Comparison of ENCODE assay signal across 21 cellular contexts in genomic region chr6:96013531-96013930, GRCh38.
A peak's percentile ranks its signal among the peaks of the same experiment; 100 is the strongest.
DNase-seq lines count a peak whose midpoint lies in the region; ATAC-seq lines count a peak whose summit lies in the region.
"Had no signal": no experiment of that assay in that cellular context is flagged by ENCODE, and none has a peak within 500 bp of the region (broad histone marks: within the 10 kb centered on the region; RNA-seq: fewer than 3 reads in every experiment).

No MANE protein-coding gene starts in this region.

- DNase-seq in NCI-H748 (lab: John Stamatoyannopoulos, UW; ENCODE audit: unreplicated experiment) (peak; percentile 7), NCI-H748 treated with DMSO at 0.1 percent for 48 hours (lab: John Stamatoyannopoulos, UW) (no peak), caudate nucleus (lab: John Stamatoyannopoulos, UW) (no peak), inferior parietal cortex (ENCODE audit: extremely low spot score) (peak; percentile 21), substantia nigra (lab: John Stamatoyannopoulos, UW) (no peak)
- DNase-seq in activated naive CD4-positive, alpha-beta T cell (lab: John Stamatoyannopoulos, UW): no peak
- DNase-seq: 8988T; CD4-positive, CD25-positive, alpha-beta regulatory T cell; COR-L47; DMS 273 treated with DMSO at 0.1 percent for 48 hours; GOT3; KBM-7; NCI-H1105; NCI-H2081; NCI-H2227 treated with DMSO at 0.1 percent for 48 hours; NCI-H510A treated with DMSO at 0.1 percent for 48 hours; NK-92 treated with Interleukin-12 subunit alpha and Interleukin-12 subunit beta, amount 100 ng/mL, for 24 hours had no signal

- H3K27ac ChIP-seq in caudate nucleus (ENCODE audit: low read depth, low read length): peak overlapping the region; percentile 93
- peak overlapping the region; percentile 5 for H3K27ac ChIP-seq in substantia nigra (ENCODE audit: low read depth, low read length, poor library complexity, severe bottlenecking)

- ATAC-seq in HG03175 (IDR thresholded peaks at IDR 0.05; ENCODE audit: unreplicated experiment): no peak
- no peak for ATAC-seq in HG03469 (IDR thresholded peaks at IDR 0.05; ENCODE audit: unreplicated experiment)
- ATAC-seq: HepG2, Right ventricle myocardium inferior had no signal

Comparison
In these comparisons a context has a peak if more than half of its experiments do, and no peak if none do; other contexts are left out.
1. DNase-seq: peak in NCI-H748 (single experiment) and inferior parietal cortex (single experiment); none in NCI-H748 treated with DMSO at 0.1 percent for 48 hours (single experiment), caudate nucleus (0 of 61), substantia nigra (0 of 49) and activated naive CD4-positive, alpha-beta T cell (0 of 4).